In the genomic region with DNA sequence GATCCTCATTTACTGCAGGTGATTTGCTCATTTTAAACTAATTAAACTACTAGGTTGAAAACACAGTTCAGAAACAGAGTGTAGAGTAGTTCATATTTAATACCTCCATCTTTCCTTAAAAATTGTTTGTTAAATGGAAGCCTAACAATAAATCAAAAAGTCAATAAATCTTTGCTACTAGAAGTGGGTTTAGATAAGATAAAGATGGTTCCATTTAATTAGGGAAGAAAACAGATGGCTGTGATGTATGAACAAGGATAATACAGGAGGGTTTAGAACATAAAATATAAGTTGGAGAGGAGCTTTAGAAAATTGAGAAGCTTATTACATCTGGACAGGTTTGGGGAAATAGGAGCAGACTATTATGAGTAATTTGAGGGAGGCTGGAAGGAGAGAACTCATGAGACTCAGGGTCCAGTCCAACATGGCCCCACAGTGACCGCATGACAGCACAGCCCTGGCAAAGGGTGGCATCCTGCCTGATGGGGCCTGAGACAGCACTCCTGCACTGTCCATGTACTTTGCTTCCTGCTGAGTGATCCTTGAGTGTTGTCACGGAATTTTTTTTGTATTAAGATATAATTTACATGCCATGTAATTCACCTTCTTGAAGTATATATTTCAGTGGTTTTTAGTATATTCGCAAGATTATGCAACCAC, we compare ENCODE assay signal across 31 cellular contexts. TPM values are rescaled to one million over a fixed set of nuclear protein-coding genes. Genes with fewer than 3 reads are reported as not detected.
"Had no signal": no experiment of that assay in that cellular context is flagged by ENCODE, and none has a peak within 500 bp of the region (broad histone marks: within the 10 kb centered on the region; RNA-seq: fewer than 3 reads in every experiment).

No MANE protein-coding gene starts in this region.

- H3K36me3 ChIP-seq: ascending aorta, MG63, Peyer's patch, SJCRH30 had no signal

- H3K36me3 Mint-ChIP-seq: activated CD8-positive, alpha-beta memory T cell treated with anti-CD3 and anti-CD28 coated beads, Interleukin-2, amount 10 ng/mL, durations not matched to agents 7 days and 5 days; activated naive CD4-positive, alpha-beta T cell treated with anti-CD3 and anti-CD28 coated beads, Interleukin-2, amount 50 U/mL, for 72 hours had no signal

- H3K4me3 ChIP-seq: ascending aorta, body of pancreas, coronary artery, MG63, Peyer's patch, SJCRH30 had no signal

- H3K9me3 Mint-ChIP-seq: activated B cell treated with CpG ODN at 0.5 μM for 24 hours; activated CD4-positive, alpha-beta T cell treated with anti-CD3 and anti-CD28 coated beads, Interleukin-2, amount 10 ng/mL, durations not matched to agents 24 days and 14 days; activated naive CD4-positive, alpha-beta T cell treated with anti-CD3 and anti-CD28 coated beads, Interleukin-2, amount 50 U/mL, for 72 hours; activated naive CD8-positive, alpha-beta T cell treated with anti-CD3 and anti-CD28 coated beads, Interleukin-2, amount 50 U/mL, for 24 hours; activated T-cell treated with anti-CD3 and anti-CD28 coated beads, Interleukin-2, amount 50 U/mL, for 4 hours had no signal

- FAIRE-seq: bronchial epithelial cell, TTC549 had no signal

- H3K27me3 ChIP-seq: ascending aorta, body of pancreas, MG63, Peyer's patch, SJCRH30 had no signal

- H3K9me3 ChIP-seq: ascending aorta, body of pancreas, MG63, Peyer's patch, SJCRH30 had no signal

- H3K27ac Mint-ChIP-seq: activated B cell treated with CpG ODN at 0.5 μM for 24 hours; activated CD4-positive, alpha-beta T cell treated with anti-CD3 and anti-CD28 coated beads, Interleukin-2, amount 10 ng/mL, durations not matched to agents 24 days and 14 days; activated CD8-positive, alpha-beta memory T cell treated with anti-CD3 and anti-CD28 coated beads, Interleukin-2, amount 10 ng/mL, durations not matched to agents 7 days and 5 days; activated naive CD4-positive, alpha-beta T cell treated with anti-CD3 and anti-CD28 coated beads, Interleukin-2, amount 50 U/mL, for 72 hours; activated naive CD8-positive, alpha-beta T cell treated with anti-CD3 and anti-CD28 coated beads, Interleukin-2, amount 50 U/mL, for 24 hours; T-helper 17 cell had no signal

- H3K27me3 Mint-ChIP-seq: activated naive CD8-positive, alpha-beta T cell treated with anti-CD3 and anti-CD28 coated beads, Interleukin-2, amount 50 U/mL, for 24 hours had no signal

- H3K4me3 Mint-ChIP-seq: activated B cell treated with CpG ODN at 0.5 μM for 24 hours; activated CD4-positive, alpha-beta T cell treated with anti-CD3 and anti-CD28 coated beads, Interleukin-2, amount 10 ng/mL, durations not matched to agents 24 days and 14 days; activated CD8-positive, alpha-beta memory T cell treated with anti-CD3 and anti-CD28 coated beads, Interleukin-2, amount 10 ng/mL, durations not matched to agents 7 days and 5 days; activated naive CD8-positive, alpha-beta T cell treated with anti-CD3 and anti-CD28 coated beads, Interleukin-2, amount 50 U/mL, for 24 hours; activated T-cell treated with anti-CD3 and anti-CD28 coated beads, Interleukin-2, amount 50 U/mL, for 4 hours; T-helper 17 cell had no signal

- H3K4me1 Mint-ChIP-seq: activated B cell treated with CpG ODN at 0.5 μM for 24 hours; activated CD4-positive, alpha-beta T cell treated with anti-CD3 and anti-CD28 coated beads, Interleukin-2, amount 10 ng/mL, durations not matched to agents 24 days and 14 days; activated CD8-positive, alpha-beta memory T cell treated with anti-CD3 and anti-CD28 coated beads, Interleukin-2, amount 10 ng/mL, durations not matched to agents 7 days and 5 days; activated naive CD8-positive, alpha-beta T cell treated with anti-CD3 and anti-CD28 coated beads, Interleukin-2, amount 50 U/mL, for 24 hours had no signal

- H3K4me1 ChIP-seq: ascending aorta, body of pancreas, Peyer's patch, SJCRH30 had no signal

- DNase-seq: activated B cell treated with CpG ODN at 0.5 μM for 24 hours; activated CD4-positive, alpha-beta T cell treated with anti-CD3 and anti-CD28 coated beads for 1 hour; activated CD4-positive, alpha-beta T cell treated with anti-CD3 and anti-CD28 coated beads, Interleukin-2, amount 10 ng/mL, durations not matched to agents 24 days and 14 days; activated CD4-positive, alpha-beta T cell treated with anti-CD3 and anti-CD28 coated beads, Interleukin-2, amount 50 U/mL, for 48 hours; activated CD8-positive, alpha-beta memory T cell treated with anti-CD3 and anti-CD28 coated beads, Interleukin-2, amount 10 ng/mL, durations not matched to agents 7 days and 5 days; activated effector memory CD4-positive, alpha-beta T cell treated with anti-CD3 and anti-CD28 coated beads, Interleukin-2, amount 50 U/mL, for 16 hours; activated naive CD4-positive, alpha-beta T cell treated with Interleukin-2 at 50 U/mL for 16 hours; activated naive CD8-positive, alpha-beta T cell treated with anti-CD3 and anti-CD28 coated beads, Interleukin-2, amount 50 U/mL, for 24 hours; activated T-cell treated with anti-CD3 and anti-CD28 coated beads, Interleukin-2, amount 50 U/mL, for 4 hours; amniotic stem cell; body of pancreas; central memory CD4-positive, alpha-beta T cell; MG63; MV-4-11; NCI-H1092 treated with DMSO at 0.1 percent for 48 hours; NCI-H1436 treated with DMSO at 0.1 percent for 48 hours; NCI-H187; NCI-H2081; NCI-H345; NCI-H510A; NCI-H748 treated with DMSO at 0.1 percent for 48 hours; Peyer's patch; Right ventricle myocardium superior; SJCRH30; T-helper 17 cell; T-helper 9 cell had no signal

- ATAC-seq: activated CD8-positive, alpha-beta memory T cell treated with anti-CD3 and anti-CD28 coated beads, Interleukin-2, amount 10 ng/mL, durations not matched to agents 7 days and 5 days; activated naive CD4-positive, alpha-beta T cell treated with anti-CD3 and anti-CD28 coated beads, Interleukin-2, amount 50 U/mL, for 72 hours; activated naive CD8-positive, alpha-beta T cell treated with anti-CD3 and anti-CD28 coated beads, Interleukin-2, amount 50 U/mL, for 24 hours; activated T-cell treated with anti-CD3 and anti-CD28 coated beads, Interleukin-2, amount 50 U/mL, for 4 hours; body of pancreas; T-helper 17 cell had no signal

RNA-seq across cellular contexts. Expression of a gene that starts 27.0 kb away (rescaled TPM):
- total RNA-seq: activated B cell treated with CpG ODN at 0.5 μM for 24 hours had no signal
